Comparison of ENCODE assay signal across 12 cellular contexts in the genomic region with DNA sequence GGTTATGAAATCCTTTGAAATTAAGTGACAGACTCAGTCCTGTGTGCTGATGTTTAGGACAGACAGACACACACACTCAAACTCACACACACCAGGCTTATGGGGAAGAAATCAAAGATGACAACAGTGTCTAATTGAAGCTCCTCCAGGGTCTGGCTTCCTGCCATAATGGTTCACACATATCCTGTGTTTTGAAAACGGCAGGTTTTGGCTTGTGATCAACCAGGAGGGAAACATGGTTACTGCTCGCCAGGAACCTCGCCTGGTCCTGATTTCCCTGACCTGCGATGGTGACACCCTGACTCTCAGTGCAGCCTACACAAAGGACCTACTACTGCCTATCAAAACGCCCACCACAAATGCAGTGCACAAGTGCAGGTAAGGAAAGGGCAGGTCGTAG. TPM values are rescaled to one million over a fixed set of nuclear protein-coding genes. Genes with fewer than 3 reads are reported as not detected.
A peak's percentile ranks its signal among the peaks of the same experiment; 100 is the strongest.
DNase-seq lines count a peak whose midpoint lies in the region; ATAC-seq, FAIRE-seq and TF ChIP-seq lines count a peak whose summit lies in the region.
"Had no signal": no experiment of that assay in that cellular context is flagged by ENCODE, and none has a peak within 500 bp of the region (broad histone marks: within the 10 kb centered on the region; RNA-seq: fewer than 3 reads in every experiment).

No MANE protein-coding gene starts in this region.

- 41 to 45% methylated on average over 6 of the region's 6 CpGs for WGBS in heart right ventricle, 2 donors
- 23 to 32% methylated on average over 6 of the region's 6 CpGs for WGBS in upper lobe of left lung, 2 donors

- H3K9ac ChIP-seq in keratinocyte (ENCODE audit: control insufficient read depth, extremely low read depth, insufficient read depth, low read length), result no peak overlapping the region

- H3K27ac ChIP-seq in heart right ventricle, result peak overlapping the region in 6 of 10 donors; percentile 5 to 69 (median 50)
- H3K27ac ChIP-seq in keratinocyte (ENCODE audit: control insufficient read depth, insufficient read depth, low read length), result no peak overlapping the region
- H3K27ac ChIP-seq in upper lobe of left lung, result peak overlapping the region; percentile 11 to 88 (median 56)

- no peak for TF ChIP-seq CTCF in heart right ventricle (IDR thresholded peaks at IDR 0.05)
- TF ChIP-seq CTCF in keratinocyte (optimal IDR thresholded peaks at IDR 0.05 in 1 of 3, IDR thresholded peaks at IDR 0.05 in 1 of 3, conservative IDR thresholded peaks at IDR 0.05 in 1 of 3; ENCODE audit: extremely low read depth in 1 of 3, insufficient read depth in 2 of 3, low read length in 3 of 3), result no peak
- no peak for TF ChIP-seq CTCF in upper lobe of left lung (IDR thresholded peaks at IDR 0.05)

- H3K4me2 ChIP-seq in keratinocyte (ENCODE audit: control insufficient read depth, extremely low read depth, insufficient read depth, low read depth, low read length), result peak overlapping the region; percentile 52

- no peaks in the 10 kb centered on the region for H3K9me1 ChIP-seq in keratinocyte (ENCODE audit: control insufficient read depth, extremely low read depth, insufficient read depth, low read length)

- dilution Hi-C loops in keratinocyte (cut with MboI; ENCODE audit: extremely low pct_ligation_motif_present, low sequenced_read_pairs), result no loop called here

- peak in 1 of 2 donors; percentile 52 for DNase-seq in heart right ventricle
- no peak for DNase-seq in Right ventricle myocardium superior
- DNase-seq in NCI-H748 (lab: John Stamatoyannopoulos, UW; ENCODE audit: unreplicated experiment), result peak; percentile 72
- DNase-seq in keratinocyte (ENCODE audit: low read depth, low spot score), result no peak
- no peak for DNase-seq in upper lobe of left lung
- no peak for DNase-seq in mucosa of gallbladder (ENCODE audit: low spot score)
- no peak for DNase-seq in NCI-H82 treated with DMSO at 0.1 percent for 48 hours (lab: John Stamatoyannopoulos, UW; ENCODE audit: unreplicated experiment)
- DNase-seq in NCI-H1048 (lab: John Stamatoyannopoulos, UW), result no peak
- DNase-seq: activated B cell treated with CpG ODN at 0.5 μM for 24 hours; activated T-cell treated with anti-CD3 and anti-CD28 coated beads, Interleukin-2, amount 50 U/mL, for 72 hours; NCI-H2107 had no signal

- no peak for TF ChIP-seq EP300 in upper lobe of left lung (IDR thresholded peaks at IDR 0.05)

- TF ChIP-seq POLR2A in upper lobe of left lung (IDR thresholded peaks at IDR 0.05), result no peak

- H3K4me1 ChIP-seq in heart right ventricle (peaks cover 0 to 51% (median 31%) of the 10 kb centered on the region in 9 donors), keratinocyte (ENCODE audit: control insufficient read depth, extremely low read depth, insufficient read depth, low read length) (peaks cover 9% of the 10 kb centered on the region), upper lobe of left lung (peaks cover 29 to 45% (median 38%) of the 10 kb centered on the region in 4 donors)

- intact Hi-C loops in heart right ventricle (cut with DNase I) (no loop called here), Right ventricle myocardium superior (cut with DNase I) (no loop called here)

- H2AFZ ChIP-seq in keratinocyte (ENCODE audit: control insufficient read depth, low read length), result no peak overlapping the region

- no peaks in the 10 kb centered on the region for H4K20me1 ChIP-seq in keratinocyte (ENCODE audit: control insufficient read depth, extremely low read depth, insufficient read depth, low read length)

- peak; percentile 97 for FAIRE-seq in keratinocyte (lab: Jason Lieb, UNC)
- FAIRE-seq: G401.6 had no signal

- no peaks in the 10 kb centered on the region for H3K9me3 ChIP-seq in heart right ventricle
- H3K9me3 ChIP-seq in keratinocyte (ENCODE audit: control insufficient read depth, low read depth, low read length), result no peaks in the 10 kb centered on the region
- H3K9me3 ChIP-seq in upper lobe of left lung, result no peaks in the 10 kb centered on the region

- no peaks in the 10 kb centered on the region for H3K79me2 ChIP-seq in keratinocyte (ENCODE audit: control insufficient read depth, insufficient read depth, low read length)

- ATAC-seq in heart right ventricle, result peak in 3 of 8 donors; percentile 20 to 34 (median 33)
- ATAC-seq in Right ventricle myocardium superior (ENCODE audit: poor library complexity), result no peak
- ATAC-seq in upper lobe of left lung (ENCODE audit: low FRiP score in 2 of 2), result no peak
- ATAC-seq: activated T-cell treated with anti-CD3 and anti-CD28 coated beads, Interleukin-2, amount 50 U/mL, for 72 hours had no signal

- H3K36me3 ChIP-seq in heart right ventricle (peaks cover 0 to under 1% (median 0%) of the 10 kb centered on the region in 9 donors), keratinocyte (ENCODE audit: control insufficient read depth in 2 of 2, extremely low read depth in 1 of 2, insufficient read depth in 2 of 2, low read length in 2 of 2) (no peaks in the 10 kb centered on the region), upper lobe of left lung (no peaks in the 10 kb centered on the region)

- H3K4me3 ChIP-seq in heart right ventricle (no peak overlapping the region), keratinocyte (ENCODE audit: control insufficient read depth in 2 of 3, extremely low read depth in 1 of 3, insufficient read depth in 2 of 3, low read depth in 1 of 3, low read length in 3 of 3) (no peak overlapping the region), upper lobe of left lung (no peak overlapping the region)

- H3K27me3 ChIP-seq in heart right ventricle (no peaks in the 10 kb centered on the region), keratinocyte (ENCODE audit: control insufficient read depth, extremely low read depth, insufficient read depth, low read length) (peaks cover under 1% of the 10 kb centered on the region), upper lobe of left lung (no peaks in the 10 kb centered on the region)

RNA-seq across cellular contexts. Expression of a gene that starts 4.6 kb away (rescaled TPM):
- total RNA-seq in heart right ventricle (10 to 100 TPM in 4 of 10 donors, 1 to 10 TPM in 6; 4.4 to 24.4 (median 8.4) TPM), Right ventricle myocardium superior (6.9 TPM), upper lobe of left lung (10 to 100 TPM in 5 of 6 donors, 1 to 10 TPM in 1; 10.0 to 41.7 (median 22.3) TPM), mucosa of gallbladder (13.2 TPM)
- polyA plus RNA-seq in heart right ventricle (10 to 100 TPM in 1 of 2 donors, 1 to 10 TPM in 1; 4.7 to 11.7 TPM), keratinocyte (0.68 to 2.1 TPM (median 2.1 TPM) in 3 replicates)
- not detected for polyA plus RNA-seq in keratinocyte (2011; ENCODE audit: low read depth)
- polyA plus RNA-seq in keratinocyte (2011; cell fraction: cytosol; rRNA removed), result 1.6 and 1.8 TPM in 2 replicates
- polyA plus RNA-seq in keratinocyte (2011; cell fraction: nucleus; rRNA removed), result 0.81 and 1.7 TPM in 2 replicates
- 0.42 and 1.6 TPM in 2 replicates for polyA plus RNA-seq in keratinocyte (2012; ENCODE audit: low replicate concordance)
- polyA minus RNA-seq in keratinocyte, result 0.10 to 3.1 TPM (median 0.46 TPM) in 3 replicates
- polyA minus RNA-seq in keratinocyte (2011; cell fraction: cytosol; rRNA and poly(A)+ RNA removed), result 3.3 TPM
- polyA minus RNA-seq in keratinocyte (2011; cell fraction: nucleus; rRNA and poly(A)+ RNA removed), result 0.63 and 1.3 TPM in 2 replicates
- total RNA-seq: activated T-cell treated with anti-CD3 and anti-CD28 coated beads, Interleukin-2, amount 50 U/mL, for 72 hours had no signal

RNA-seq across cellular contexts. Expression of a gene that starts 43.2 kb away (rescaled TPM):
- total RNA-seq in heart right ventricle, result 10 to 100 TPM; 16.2 to 32.3 (median 26.6) TPM
- polyA plus RNA-seq in heart right ventricle, result 10 to 100 TPM; 13.0 to 30.4 TPM
- 23.2 TPM for total RNA-seq in Right ventricle myocardium superior
- 0.43 to 0.75 TPM (median 0.73 TPM) in 3 replicates for polyA plus RNA-seq in keratinocyte
- polyA plus RNA-seq in keratinocyte (2011; ENCODE audit: low read depth), result not detected
- 0.44 and 0.46 TPM in 2 replicates for polyA plus RNA-seq in keratinocyte (2011; cell fraction: cytosol; rRNA removed)
- polyA plus RNA-seq in keratinocyte (2011; cell fraction: nucleus; rRNA removed), result 2.1 and 2.4 TPM in 2 replicates
- 0.38 and 0.41 TPM in 2 replicates for polyA plus RNA-seq in keratinocyte (2012; ENCODE audit: low replicate concordance)
- 0.66 to 1.2 TPM (median 0.80 TPM) in 3 replicates for polyA minus RNA-seq in keratinocyte
- polyA minus RNA-seq in keratinocyte (2011; cell fraction: cytosol; rRNA and poly(A)+ RNA removed), result 3.3 TPM
- polyA minus RNA-seq in keratinocyte (2011; cell fraction: nucleus; rRNA and poly(A)+ RNA removed), result 0.53 and 1.8 TPM in 2 replicates
- total RNA-seq in upper lobe of left lung, result 100 to 1,000 TPM in 1 of 6 donors, 10 to 100 TPM in 5; 44.2 to 125 (median 62.0) TPM
- 78.0 TPM for total RNA-seq in mucosa of gallbladder
- total RNA-seq: activated T-cell treated with anti-CD3 and anti-CD28 coated beads, Interleukin-2, amount 50 U/mL, for 72 hours had no signal
